Comparison of ENCODE assay signal across 17 cellular contexts in genomic region chr2:207734636-207735512, GRCh38. TPM values are rescaled to one million over a fixed set of nuclear protein-coding genes. Genes with fewer than 3 reads are reported as not detected.
DNase-seq lines count a peak whose midpoint lies in the region; ATAC-seq and TF ChIP-seq lines count a peak whose summit lies in the region.
"Had no signal": no experiment of that assay in that cellular context is flagged by ENCODE, and none has a peak within 500 bp of the region (broad histone marks: within the 10 kb centered on the region; RNA-seq: fewer than 3 reads in every experiment).

No MANE protein-coding gene starts in this region.

- no peak overlapping the region for H3K4me3 Mint-ChIP-seq in activated naive CD4-positive, alpha-beta T cell treated with anti-CD3 and anti-CD28 coated beads, Interleukin-2, amount 10 ng/mL, durations not matched to agents 7 days and 5 days
- H3K4me3 Mint-ChIP-seq: CD8-positive, alpha-beta memory T cell; IgD-negative memory B cell had no signal

- H3K4me3 ChIP-seq in colonic mucosa, result no peak overlapping the region
- peak overlapping the region in 2 of 3 donors; percentile 32 to 46 for H3K4me3 ChIP-seq in liver (ENCODE audit: low read depth in 1 of 3, low read length in 3 of 3)
- H3K4me3 ChIP-seq in lower leg skin (ENCODE audit: low read depth, poor library complexity, severe bottlenecking), result no peak overlapping the region
- H3K4me3 ChIP-seq: BLaER1, GM12878 had no signal

- TF ChIP-seq RAD21 in liver (IDR thresholded peaks at IDR 0.05), result peak in 1 of 2 donors; percentile 37

- H3K9me3 ChIP-seq in colonic mucosa (no peaks in the 10 kb centered on the region), liver (ENCODE audit: control insufficient read depth in 4 of 4, low read length in 3 of 4) (no peaks in the 10 kb centered on the region)
- H3K9me3 ChIP-seq: BLaER1 had no signal

- no peaks in the 10 kb centered on the region for H3K9me3 Mint-ChIP-seq in activated naive CD4-positive, alpha-beta T cell treated with anti-CD3 and anti-CD28 coated beads, Interleukin-2, amount 10 ng/mL, durations not matched to agents 7 days and 5 days
- H3K9me3 Mint-ChIP-seq: CD8-positive, alpha-beta memory T cell; IgD-negative memory B cell had no signal

- H3K27me3 ChIP-seq in colonic mucosa (no peaks in the 10 kb centered on the region), liver (ENCODE audit: control insufficient read depth in 4 of 4, insufficient read depth in 4 of 4, low read length in 3 of 4) (no peaks in the 10 kb centered on the region)
- H3K27me3 ChIP-seq: BLaER1 had no signal

- intact Hi-C loops in colonic mucosa (cut with DNase I), result loop anchor here (5.0 to 10.0 kb wide), 2 partner anchors 108 to 200 kb away; partner anchors contain the start of gene METTL21A
- intact Hi-C loops in lower leg skin (cut with DNase I; ENCODE audit: low total_unique reads), result no loop called here

- 0 out of 2 replicates have a peak, but pooled peaks have one; percentile 13 for TF ChIP-seq CTCF in 22Rv1 (IDR thresholded peaks at IDR 0.05)
- no peak for TF ChIP-seq CTCF in colonic mucosa (IDR thresholded peaks at IDR 0.05)
- TF ChIP-seq CTCF in liver (IDR thresholded peaks at IDR 0.05; ENCODE audit: low read depth, low read length, missing input control), result no peak
- no peak for TF ChIP-seq CTCF in lower leg skin (IDR thresholded peaks at IDR 0.05)

- no peak for ATAC-seq in HG03439 (IDR thresholded peaks at IDR 0.05; ENCODE audit: unreplicated experiment)

- no peak for TF ChIP-seq POLR2A in lower leg skin (IDR thresholded peaks at IDR 0.05)

- CTCF ChIA-PET in activated naive CD4-positive, alpha-beta T cell treated with anti-CD3 and anti-CD28 coated beads, Interleukin-2, amount 10 ng/mL, durations not matched to agents 7 days and 5 days (lab: Charles Lee), result interaction anchor here (0.8 to 1.2 kb wide), 3 partner anchors 9 to 107 kb away, joined by 3 to 5 read pairs (median 4); no protein-coding TSS in a partner anchor

- peaks cover 5% of the 10 kb centered on the region for H3K4me1 Mint-ChIP-seq in activated naive CD4-positive, alpha-beta T cell treated with anti-CD3 and anti-CD28 coated beads, Interleukin-2, amount 10 ng/mL, durations not matched to agents 7 days and 5 days

- peaks cover 4% of the 10 kb centered on the region for H3K36me3 Mint-ChIP-seq in activated naive CD4-positive, alpha-beta T cell treated with anti-CD3 and anti-CD28 coated beads, Interleukin-2, amount 10 ng/mL, durations not matched to agents 7 days and 5 days

- WGBS in liver, result 26% methylated on average over 4 of the region's 4 CpGs
- 71 to 90% methylated on average over 4 of the region's 4 CpGs for WGBS in lower leg skin, 2 donors

- H3K4me1 ChIP-seq in colonic mucosa (no peaks in the 10 kb centered on the region), liver (ENCODE audit: control insufficient read depth in 4 of 4, insufficient read depth in 4 of 4, low read length in 3 of 4) (peaks cover 3 to 38% (median 20%) of the 10 kb centered on the region in 4 donors)

- H3K27ac ChIP-seq in 22Rv1, result no peak overlapping the region
- H3K27ac ChIP-seq in colonic mucosa, result peak overlapping the region; percentile 24
- H3K27ac ChIP-seq in liver (ENCODE audit: low read depth in 1 of 2, low read length in 2 of 2), result peak overlapping the region; percentile 54 to 58
- H3K27ac ChIP-seq: BLaER1 had no signal

- H3K27me3 Mint-ChIP-seq in activated naive CD4-positive, alpha-beta T cell treated with anti-CD3 and anti-CD28 coated beads, Interleukin-2, amount 10 ng/mL, durations not matched to agents 7 days and 5 days, result no peaks in the 10 kb centered on the region
- H3K27me3 Mint-ChIP-seq: CD8-positive, alpha-beta memory T cell; IgD-negative memory B cell had no signal

- DNase-seq in HuH-7 (ENCODE audit: low spot score), result peak; percentile 19
- peak; percentile 47 for DNase-seq in colonic mucosa
- DNase-seq in lower leg skin (ENCODE audit: low spot score in 2 of 2), result no peak
- no peak for DNase-seq in activated naive CD4-positive, alpha-beta T cell treated with anti-CD3 and anti-CD28 coated beads, Interleukin-2, amount 10 ng/mL, durations not matched to agents 7 days and 5 days
- no peak for DNase-seq in occipital lobe (lab: John Stamatoyannopoulos, UW)
- DNase-seq: CD8-positive, alpha-beta memory T cell; DND-41; GOT3; MM.1S; NCI-H1694; NCI-H446 had no signal

- H3K36me3 ChIP-seq in colonic mucosa (no peaks in the 10 kb centered on the region), liver (ENCODE audit: control insufficient read depth in 4 of 4, insufficient read depth in 3 of 4, low read depth in 1 of 4, low read length in 3 of 4) (peaks cover 0 to 3% (median 0%) of the 10 kb centered on the region in 4 donors)

- peak overlapping the region in 1 of 2 donors; percentile 4 for H3K9ac ChIP-seq in colonic mucosa (ENCODE audit: low read depth in 2 of 2, low read length in 2 of 2)
- H3K9ac ChIP-seq in liver (ENCODE audit: low read depth in 1 of 2, low read length in 2 of 2), result peak overlapping the region; percentile 38 to 73
- H3K9ac ChIP-seq: BLaER1 had no signal

- H3K27ac Mint-ChIP-seq in activated naive CD4-positive, alpha-beta T cell treated with anti-CD3 and anti-CD28 coated beads, Interleukin-2, amount 10 ng/mL, durations not matched to agents 7 days and 5 days, result no peak overlapping the region
- H3K27ac Mint-ChIP-seq: IgD-negative memory B cell had no signal

TF ChIP-seq in liver, 16 proteins besides CTCF, POLR2A, EP300 and RAD21 (continues in another document):
- TF ChIP-seq, protein P1, sequence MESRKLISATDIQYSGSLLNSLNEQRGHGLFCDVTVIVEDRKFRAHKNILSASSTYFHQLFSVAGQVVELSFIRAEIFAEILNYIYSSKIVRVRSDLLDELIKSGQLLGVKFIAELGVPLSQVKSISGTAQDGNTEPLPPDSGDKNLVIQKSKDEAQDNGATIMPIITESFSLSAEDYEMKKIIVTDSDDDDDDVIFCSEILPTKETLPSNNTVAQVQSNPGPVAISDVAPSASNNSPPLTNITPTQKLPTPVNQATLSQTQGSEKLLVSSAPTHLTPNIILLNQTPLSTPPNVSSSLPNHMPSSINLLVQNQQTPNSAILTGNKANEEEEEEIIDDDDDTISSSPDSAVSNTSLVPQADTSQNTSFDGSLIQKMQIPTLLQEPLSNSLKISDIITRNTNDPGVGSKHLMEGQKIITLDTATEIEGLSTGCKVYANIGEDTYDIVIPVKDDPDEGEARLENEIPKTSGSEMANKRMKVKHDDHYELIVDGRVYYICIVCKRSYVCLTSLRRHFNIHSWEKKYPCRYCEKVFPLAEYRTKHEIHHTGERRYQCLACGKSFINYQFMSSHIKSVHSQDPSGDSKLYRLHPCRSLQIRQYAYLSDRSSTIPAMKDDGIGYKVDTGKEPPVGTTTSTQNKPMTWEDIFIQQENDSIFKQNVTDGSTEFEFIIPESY (IDR thresholded peaks at IDR 0.05), result peak; percentile 60
- peak; percentile 55 to 63 for TF ChIP-seq RXRA (IDR thresholded peaks at IDR 0.05)
- peak; percentile 98 for TF ChIP-seq HNF4G (IDR thresholded peaks at IDR 0.05)
- TF ChIP-seq YY1 (IDR thresholded peaks at IDR 0.05), result peak; percentile 27
- peak; percentile 47 for TF ChIP-seq ATF3 (IDR thresholded peaks at IDR 0.05)
- peak; percentile 50 for TF ChIP-seq REST (IDR thresholded peaks at IDR 0.05)
- TF ChIP-seq EGR1 (IDR thresholded peaks at IDR 0.05; ENCODE audit: low read depth in 2 of 2), result no peak
- peak; percentile 75 to 91 for TF ChIP-seq JUND (IDR thresholded peaks at IDR 0.05)
- peak; percentile 100 for TF ChIP-seq HNF4A (conservative IDR thresholded peaks at IDR 0.05)
- TF ChIP-seq, protein P2, sequence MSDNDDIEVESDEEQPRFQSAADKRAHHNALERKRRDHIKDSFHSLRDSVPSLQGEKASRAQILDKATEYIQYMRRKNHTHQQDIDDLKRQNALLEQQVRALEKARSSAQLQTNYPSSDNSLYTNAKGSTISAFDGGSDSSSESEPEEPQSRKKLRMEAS (IDR thresholded peaks at IDR 0.05), result peak; percentile 24
- peak in 1 of 2 donors; percentile 33 for TF ChIP-seq GABPA (IDR thresholded peaks at IDR 0.05 in 1 of 2, conservative IDR thresholded peaks at IDR 0.05 in 1 of 2)
- peak; percentile 40 for TF ChIP-seq FOXA2 (IDR thresholded peaks at IDR 0.05)
- TF ChIP-seq SP1 (IDR thresholded peaks at IDR 0.05), result peak; percentile 99
- TF ChIP-seq FOXA1 (IDR thresholded peaks at IDR 0.05), result no peak
- TF ChIP-seq NR2F2 (IDR thresholded peaks at IDR 0.05), result no peak

RNA-seq across cellular contexts. Expression of gene CCNYL1, which starts 23.4 kb away (rescaled TPM):
- total RNA-seq in colonic mucosa (10 to 100 TPM; 19.9 to 33.1 TPM), liver (1 to 10 TPM; 7.6 to 8.8 TPM), lower leg skin (10 to 100 TPM in 1 of 4 donors, 1 to 10 TPM in 3; 2.2 to 10.1 (median 3.6) TPM), occipital lobe (46.5 TPM)
- 1 to 10 TPM; 5.8 to 9.3 TPM for polyA plus RNA-seq in liver

RNA-seq across cellular contexts. Expression of gene FZD5, which starts 34.8 kb away (rescaled TPM):
- total RNA-seq in colonic mucosa (100 to 1,000 TPM; 103 to 119 TPM), liver (10 to 100 TPM; 31.0 to 31.1 TPM), lower leg skin (1 to 10 TPM; 2.6 to 4.5 (median 3.0) TPM), occipital lobe (0.78 TPM)
- polyA plus RNA-seq in liver, result 10 to 100 TPM; 14.7 to 23.1 TPM

Comparison
In these comparisons a context has a peak if more than half of its experiments do, and no peak if none do; other contexts are left out.
1. DNase-seq: peak in HuH-7 (single experiment) and colonic mucosa (single experiment); none in lower leg skin (0 of 2), activated naive CD4-positive, alpha-beta T cell treated with anti-CD3 and anti-CD28 coated beads, Interleukin-2, amount 10 ng/mL, durations not matched to agents 7 days and 5 days (single experiment) and occipital lobe (single experiment).
2. H3K4me3 ChIP-seq: peak in liver (2 of 3); none in colonic mucosa (single experiment) and lower leg skin (single experiment).
3. RNA of gene FZD5, which starts 34.8 kb away (total RNA-seq): 103 to 119 TPM in colonic mucosa and 31.0 to 31.1 TPM in liver; 2.6 to 4.5 TPM in lower leg skin and 0.78 TPM in occipital lobe (single experiment); every median in the first group is over 4 times any median in the second.